ENCODE assay signal across 8 cellular contexts in the genomic region with DNA sequence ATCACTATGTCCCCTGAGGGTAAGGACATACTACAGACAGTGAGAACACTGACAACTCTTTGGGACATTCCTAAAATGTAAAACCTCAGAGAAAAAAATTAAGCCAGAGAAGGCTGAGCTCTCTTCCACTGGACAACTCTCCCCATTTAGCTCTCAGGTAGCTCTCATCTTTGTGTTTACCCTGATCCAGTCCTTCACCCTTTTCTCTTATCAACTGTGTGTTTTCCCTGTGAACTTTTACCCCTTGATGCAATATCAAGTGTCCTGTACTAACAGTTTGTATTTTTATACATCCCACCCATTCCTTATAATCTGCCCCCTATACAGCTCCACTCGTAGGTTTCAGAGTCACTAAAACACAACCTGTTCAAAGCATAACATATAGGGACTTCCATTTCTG.
"Had no signal": no experiment of that assay in that cellular context is flagged by ENCODE, and none has a peak within 500 bp of the region (broad histone marks: within the 10 kb centered on the region; RNA-seq: fewer than 3 reads in every experiment).

No MANE protein-coding gene starts in this region.

- H3K27ac ChIP-seq: GM23248 had no signal

- H3K36me3 ChIP-seq: HAP-1 had no signal

- H3K4me3 ChIP-seq: GM23248, HAP-1 had no signal

- H3K9ac ChIP-seq: GM23248 had no signal

- FAIRE-seq: HTR-8/SVneo had no signal

- H3K9me3 ChIP-seq: HAP-1 had no signal

- H2AFZ ChIP-seq: GM23248 had no signal

- DNase-seq: GM23248, GOT3, H7, HFFc6, KG1 had no signal

- ATAC-seq: HCT116 had no signal
